ENCODE assay signal across 19 cellular contexts in genomic region chr6:144855812-144856531, GRCh38.
"Had no signal": no experiment of that assay in that cellular context is flagged by ENCODE, and none has a peak within 500 bp of the region (broad histone marks: within the 10 kb centered on the region; RNA-seq: fewer than 3 reads in every experiment).

No MANE protein-coding gene starts in this region.

- H3K9me3 ChIP-seq: gastrocnemius medialis, tibial artery, uterus had no signal

- H3K27ac Mint-ChIP-seq: brain; dendritic cell treated with granulocyte-macrophage colony-stimulating factor and Interleukin-4, amounts not matched to agents 40 ng/mL and 50 ng/mL, for 4 days; stimulated activated effector memory CD8-positive, alpha-beta T cell treated with anti-CD3 and anti-CD28 coated beads, Interleukin-12 subunit alpha, Interleukin-12 subunit beta, amount 100 ng/mL, for 72 hours; stimulated activated naive CD8-positive, alpha-beta T cell treated with anti-CD3 and anti-CD28 coated beads, Interleukin-15, amount 100 ng/mL, for 72 hours had no signal

- H3K4me1 ChIP-seq: gastrocnemius medialis, tibial artery, uterus had no signal

- H3K27me3 ChIP-seq: gastrocnemius medialis, tibial artery, uterus had no signal

- DNase-seq: activated gamma-delta T cell treated with Interleukin-2 at 50 U/mL for 16 hours; activated T-cell treated with anti-CD3 and anti-CD28 coated beads, Interleukin-2, amount 50 U/mL, for 1 hour; effector CD8-positive, alpha-beta T cell; gastrocnemius medialis; hypothalamus; islet precursor cell; left cardiac atrium; occipital lobe; small intestine; stimulated activated CD4-positive, alpha-beta T cell treated with anti-CD3 and anti-CD28 coated beads, Interleukin-2, amount 100 ng/mL, for 24 hours; stimulated activated naive CD8-positive, alpha-beta T cell treated with anti-CD3 and anti-CD28 coated beads, Interleukin-15, amount 100 ng/mL, for 72 hours; tibial artery; uterus had no signal

- H3K4me3 ChIP-seq: gastrocnemius medialis, tibial artery, uterus had no signal

- H3K4me1 Mint-ChIP-seq: brain had no signal

- H3K36me3 ChIP-seq: uterus had no signal

- H3K27me3 Mint-ChIP-seq: activated naive CD4-positive, alpha-beta T cell treated with anti-CD3 and anti-CD28 coated beads, Interleukin-2, amount 50 U/mL, for 24 hours; brain; dendritic cell treated with granulocyte-macrophage colony-stimulating factor and Interleukin-4, amounts not matched to agents 40 ng/mL and 50 ng/mL, for 4 days; stimulated activated naive CD8-positive, alpha-beta T cell treated with anti-CD3 and anti-CD28 coated beads, Interleukin-15, amount 100 ng/mL, for 72 hours had no signal

- H3K27ac ChIP-seq: gastrocnemius medialis, tibial artery, uterus had no signal

- H3K9me3 Mint-ChIP-seq: activated naive CD4-positive, alpha-beta T cell treated with anti-CD3 and anti-CD28 coated beads, Interleukin-2, amount 50 U/mL, for 24 hours; stimulated activated effector memory CD8-positive, alpha-beta T cell treated with anti-CD3 and anti-CD28 coated beads, Interleukin-12 subunit alpha, Interleukin-12 subunit beta, amount 100 ng/mL, for 72 hours; stimulated activated naive CD8-positive, alpha-beta T cell treated with anti-CD3 and anti-CD28 coated beads, Interleukin-15, amount 100 ng/mL, for 72 hours had no signal

- H3K4me3 Mint-ChIP-seq: activated naive CD4-positive, alpha-beta T cell treated with anti-CD3 and anti-CD28 coated beads, Interleukin-2, amount 50 U/mL, for 24 hours; brain; dendritic cell treated with granulocyte-macrophage colony-stimulating factor and Interleukin-4, amounts not matched to agents 40 ng/mL and 50 ng/mL, for 4 days; stimulated activated effector memory CD8-positive, alpha-beta T cell treated with anti-CD3 and anti-CD28 coated beads, Interleukin-12 subunit alpha, Interleukin-12 subunit beta, amount 100 ng/mL, for 72 hours; stimulated activated naive CD8-positive, alpha-beta T cell treated with anti-CD3 and anti-CD28 coated beads, Interleukin-15, amount 100 ng/mL, for 72 hours had no signal

- ATAC-seq: esophagus mucosa; gastrocnemius medialis; left cardiac atrium; sciatic nerve; stimulated activated effector memory CD8-positive, alpha-beta T cell treated with anti-CD3 and anti-CD28 coated beads, Interleukin-12 subunit alpha, Interleukin-12 subunit beta, amount 100 ng/mL, for 72 hours; stimulated activated naive CD8-positive, alpha-beta T cell treated with anti-CD3 and anti-CD28 coated beads, Interleukin-15, amount 100 ng/mL, for 72 hours had no signal
